8 cellular contexts compared by ENCODE assay signal in the genomic region with DNA sequence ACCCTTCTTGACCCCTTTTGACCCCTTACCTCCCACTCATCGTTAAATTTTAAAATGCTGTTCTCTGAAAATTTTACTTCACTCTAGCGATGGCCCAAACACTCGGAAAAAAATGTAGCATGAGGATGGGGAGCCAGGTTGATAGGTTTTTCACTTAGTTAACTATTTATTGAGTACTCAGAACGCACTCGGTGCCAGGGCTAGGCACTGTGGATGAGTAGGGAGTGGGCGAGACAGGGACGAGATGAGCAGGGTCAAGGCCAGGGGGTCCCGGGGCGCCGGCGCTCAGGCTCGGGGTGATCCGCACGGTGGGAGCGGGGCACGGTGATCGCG. TPM values are rescaled to one million over a fixed set of nuclear protein-coding genes. Genes with fewer than 3 reads are reported as not detected.
DNase-seq lines count a peak whose midpoint lies in the region; ATAC-seq and TF ChIP-seq lines count a peak whose summit lies in the region.

No MANE protein-coding gene starts in this region.

- in situ Hi-C loops in ACHN (cut with HindIII; ENCODE audit: low pct_ligation_motif_present, low pct_unique_long_range_greater_than_20kb, low sequenced_read_pairs), result no loop called here

- DNase-seq in right atrium auricular region (ENCODE audit: low spot score) (no peak), Right ventricle myocardium superior (no peak), ascending aorta (ENCODE audit: low spot score in 2 of 2) (no peak), lung (ENCODE audit: low spot score) (no peak), vagina (ENCODE audit: extremely low spot score in 2 of 2) (no peak), ACHN (no peak), NCI-H2227 treated with DMSO at 0.1 percent for 48 hours (lab: John Stamatoyannopoulos, UW) (no peak)

- H3K27ac ChIP-seq in right atrium auricular region (peak overlapping the region; percentile 86 to 90), ascending aorta (peak overlapping the region; percentile 79 to 91), lung (ENCODE audit: low read depth in 1 of 2, low read length in 1 of 2) (peak overlapping the region; percentile 84 to 95), vagina (peak overlapping the region; percentile 31)

- WGBS in lung, 2 donors, result 1% methylated on average over 18 of the region's 18 CpGs

- H3K9me3 ChIP-seq in right atrium auricular region (peaks cover 0 to 33% of the 10 kb centered on the region in 2 donors), ascending aorta (peaks cover 13 to 50% of the 10 kb centered on the region in 2 donors), lung (ENCODE audit: control insufficient read depth in 2 of 2, insufficient read depth in 1 of 2, low read length in 1 of 2) (peaks cover 6 to 23% of the 10 kb centered on the region in 2 donors), vagina (peaks cover 6% of the 10 kb centered on the region)

- no peak for ATAC-seq in Right ventricle myocardium superior (ENCODE audit: poor library complexity)
- no peak for ATAC-seq in lung (ENCODE audit: insufficient read depth, low FRiP score)
- no peak for ATAC-seq in GM21447 (IDR thresholded peaks at IDR 0.05; ENCODE audit: unreplicated experiment)

- peaks cover 0 to 18% of the 10 kb centered on the region in 2 donors for H3K4me1 ChIP-seq in right atrium auricular region
- peaks cover 3 to 18% of the 10 kb centered on the region in 2 donors for H3K4me1 ChIP-seq in ascending aorta
- peaks cover 6 to 9% of the 10 kb centered on the region in 2 donors for H3K4me1 ChIP-seq in lung (ENCODE audit: control insufficient read depth in 2 of 2, insufficient read depth in 2 of 2, low read length in 2 of 2)
- peaks cover 34% of the 10 kb centered on the region for H3K4me1 ChIP-seq in vagina

- no peak for TF ChIP-seq CTCF in right atrium auricular region (IDR thresholded peaks at IDR 0.05)
- no peak for TF ChIP-seq CTCF in ascending aorta (IDR thresholded peaks at IDR 0.05)
- no peak for TF ChIP-seq CTCF in lung (IDR thresholded peaks at IDR 0.05; ENCODE audit: control extremely low read depth, extremely low read depth)
- TF ChIP-seq CTCF in vagina (IDR thresholded peaks at IDR 0.05), result no peak

- intact Hi-C loops in Right ventricle myocardium superior (cut with DNase I) (no loop called here), ascending aorta (cut with DNase I) (loop anchor here (2.0 kb wide), 2 partner anchors 58 to 96 kb away; partner anchors contain the start of genes TIGD7 and ZNF75A), vagina (cut with DNase I) (no loop called here)

- H3K27me3 ChIP-seq in right atrium auricular region (no peaks in the 10 kb centered on the region), ascending aorta (no peaks in the 10 kb centered on the region), lung (ENCODE audit: control insufficient read depth, insufficient read depth) (no peaks in the 10 kb centered on the region), vagina (no peaks in the 10 kb centered on the region)

- H3K4me3 ChIP-seq in right atrium auricular region (peak overlapping the region; percentile 90 to 94), ascending aorta (peak overlapping the region; percentile 74 to 95), lung (peak overlapping the region; percentile 96), vagina (peak overlapping the region; percentile 72 to 98)

- H3K36me3 ChIP-seq in right atrium auricular region, result peaks cover 39% of the 10 kb centered on the region
- H3K36me3 ChIP-seq in ascending aorta, result peaks cover 30 to 51% of the 10 kb centered on the region in 2 donors
- peaks cover 24% of the 10 kb centered on the region in 2 donors for H3K36me3 ChIP-seq in lung (ENCODE audit: control insufficient read depth in 2 of 2, insufficient read depth in 2 of 2, low read length in 2 of 2)
- peaks cover 0 to 56% of the 10 kb centered on the region in 2 donors for H3K36me3 ChIP-seq in vagina

- no peak for TF ChIP-seq POLR2A in vagina (IDR thresholded peaks at IDR 0.05)

RNA-seq across cellular contexts. Expression of gene ZSCAN32, which starts 0.4 kb away (rescaled TPM):
- total RNA-seq in right atrium auricular region (1 to 10 TPM; 4.2 to 9.4 TPM), Right ventricle myocardium superior (5.5 TPM), ascending aorta (4.2 TPM), lung (10 to 100 TPM; 10.4 to 11.9 TPM), vagina (19.6 TPM)
- polyA plus RNA-seq in lung, result 10 to 100 TPM in 1 of 2 donors, 1 to 10 TPM in 1; 7.2 to 12.0 TPM

RNA-seq across cellular contexts. Expression of gene ZNF174, which starts 0.6 kb away (rescaled TPM):
- total RNA-seq in right atrium auricular region (10 to 100 TPM; 10.2 to 16.5 TPM), Right ventricle myocardium superior (11.3 TPM), ascending aorta (16.0 TPM), lung (10 to 100 TPM in 1 of 2 donors, 1 to 10 TPM in 1; 8.5 to 10.6 TPM), vagina (14.0 TPM)
- polyA plus RNA-seq in lung, result 1 to 10 TPM; 3.1 to 5.1 TPM

RNA-seq across cellular contexts. Expression of gene ZNF597, which starts 42.9 kb away (rescaled TPM):
- total RNA-seq in right atrium auricular region, result 1 to 10 TPM; 1.3 to 2.2 TPM
- 1.5 TPM for total RNA-seq in Right ventricle myocardium superior
- total RNA-seq in ascending aorta, result 0.21 TPM
- total RNA-seq in lung, result 1 to 10 TPM; 3.3 to 4.2 TPM
- polyA plus RNA-seq in lung, result 1 to 10 TPM; 1.5 TPM
- total RNA-seq in vagina, result 2.0 TPM

RNA-seq across cellular contexts. Expression of gene NAA60, which starts 43.1 kb away (rescaled TPM):
- 10 to 100 TPM; 28.1 to 29.1 TPM for total RNA-seq in right atrium auricular region
- 47.0 TPM for total RNA-seq in Right ventricle myocardium superior
- 74.6 TPM for total RNA-seq in ascending aorta
- total RNA-seq in lung, result 10 to 100 TPM; 16.6 to 57.7 TPM
- 10 to 100 TPM; 46.9 to 50.1 TPM for polyA plus RNA-seq in lung
- total RNA-seq in vagina, result 58.4 TPM

RNA-seq across cellular contexts. Expression of gene OR2C1, which starts 44.7 kb away (rescaled TPM):
- total RNA-seq in right atrium auricular region (under 1 TPM in 1 of 2 donors, not detected in 1; 0.56 TPM), Right ventricle myocardium superior (not detected), ascending aorta (not detected), lung (under 1 TPM in 1 of 2 donors, not detected in 1; 0.51 TPM), vagina (0.74 TPM)
- under 1 TPM in 1 of 2 donors, not detected in 1; 0.05 TPM for polyA plus RNA-seq in lung

Comparison
In these comparisons a context has a peak if more than half of its experiments do, and no peak if none do; other contexts are left out.
1. H3K27ac ChIP-seq: peak in every context shown above with its lines; median percentile 90 in lung; 88 in right atrium auricular region; 85 in ascending aorta; 31 in vagina.